In the genomic region with DNA sequence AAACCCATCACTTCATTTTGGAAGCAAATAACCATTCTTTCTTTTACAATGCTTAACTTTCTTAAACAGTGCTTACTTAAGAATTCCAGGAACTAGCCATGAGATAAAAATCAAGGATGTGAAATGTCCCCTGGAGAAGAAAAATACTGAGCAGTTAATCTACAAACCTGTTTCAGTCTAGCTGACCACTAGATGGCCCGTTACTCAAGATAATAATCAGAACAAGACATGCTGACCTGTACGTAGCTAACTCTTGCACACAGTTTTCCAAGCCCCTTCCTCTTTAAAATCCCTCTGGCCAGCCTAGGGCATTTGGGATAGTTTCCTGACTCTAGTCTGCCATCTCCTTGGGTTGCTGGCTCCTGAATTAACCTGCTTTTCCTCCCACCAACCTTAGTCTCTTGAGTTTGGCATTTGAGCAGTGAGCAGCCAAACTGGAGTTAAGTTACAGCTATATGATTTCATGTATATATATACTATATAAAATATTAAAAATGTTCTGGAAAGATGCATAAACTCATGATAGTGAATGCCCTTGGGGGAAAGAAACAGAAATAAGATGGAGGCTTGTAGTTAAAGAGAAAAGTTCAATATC, we compare ENCODE assay signal across 8 cellular contexts. TPM values are rescaled to one million over a fixed set of nuclear protein-coding genes. Genes with fewer than 3 reads are reported as not detected.
A peak's percentile ranks its signal among the peaks of the same experiment; 100 is the strongest.
DNase-seq lines count a peak whose midpoint lies in the region; ATAC-seq and TF ChIP-seq lines count a peak whose summit lies in the region.

No MANE protein-coding gene starts in this region.

- no peak overlapping the region for H3K4me3 ChIP-seq in spleen

- peak; percentile 76 for TF ChIP-seq CTCF in LNCAP (IDR thresholded peaks at IDR 0.05)
- peak in 6 of 11 experiments; percentile 18 to 36 (median 28) for TF ChIP-seq CTCF in spleen (IDR thresholded peaks at IDR 0.05 in 8 of 11, conservative IDR thresholded peaks at IDR 0.05 in 3 of 11)

- DNase-seq in GDM1 (lab: John Stamatoyannopoulos, UW) (peak; percentile 18), SKM-1 (lab: John Stamatoyannopoulos, UW; ENCODE audit: unreplicated experiment) (peak; percentile 36), glomerular endothelial cell (ENCODE audit: extremely low read depth, low read depth, low spot score) (peak; percentile 66), spleen (no peak), T1000 (lab: John Stamatoyannopoulos, UW) (no peak)
- no peak for DNase-seq in activated T-cell treated with anti-CD3 and anti-CD28 coated beads, Interleukin-2, amount 50 U/mL, for 1 hour

- H3K27ac ChIP-seq in spleen: no peak overlapping the region

- ATAC-seq in GM21529 (IDR thresholded peaks at IDR 0.05; ENCODE audit: unreplicated experiment): no peak

- WGBS in spleen, 5 donors: 19 to 45% (median 32%) methylated on average over 2 of the region's 2 CpGs

- no peak for TF ChIP-seq POLR2A in spleen (IDR thresholded peaks at IDR 0.05)

- intact Hi-C loops in spleen (cut with DNase I; ENCODE audit: low total_unique reads): no loop called here

- peaks cover 0 to 4% (median 2%) of the 10 kb centered on the region in 6 donors for H3K4me1 ChIP-seq in spleen

- H3K27me3 ChIP-seq in spleen (replicated peaks in 1 of 7): no peaks in the 10 kb centered on the region

- H3K36me3 ChIP-seq in spleen: no peaks in the 10 kb centered on the region

- H3K9me3 ChIP-seq in spleen: no peaks in the 10 kb centered on the region

RNA-seq across cellular contexts. Expression of gene TRAF1, which starts 59.3 kb away (rescaled TPM):
- total RNA-seq in glomerular endothelial cell (4.2 and 4.3 TPM in 2 replicates), spleen (10 to 100 TPM; 11.9 to 29.2 (median 22.4) TPM)
- polyA plus RNA-seq in spleen: 10 to 100 TPM in 2 of 3 donors, 1 to 10 TPM in 1; 8.6 to 13.0 (median 10.2) TPM

Comparison
In these comparisons a context has a peak if more than half of its experiments do, and no peak if none do; other contexts are left out.
1. DNase-seq: peak in GDM1 (single experiment), SKM-1 (single experiment) and glomerular endothelial cell (single experiment); none in spleen (single experiment), activated T-cell treated with anti-CD3 and anti-CD28 coated beads, Interleukin-2, amount 50 U/mL, for 1 hour (single experiment) and T1000 (single experiment).